20 cellular contexts compared by ENCODE assay signal in the genomic region with DNA sequence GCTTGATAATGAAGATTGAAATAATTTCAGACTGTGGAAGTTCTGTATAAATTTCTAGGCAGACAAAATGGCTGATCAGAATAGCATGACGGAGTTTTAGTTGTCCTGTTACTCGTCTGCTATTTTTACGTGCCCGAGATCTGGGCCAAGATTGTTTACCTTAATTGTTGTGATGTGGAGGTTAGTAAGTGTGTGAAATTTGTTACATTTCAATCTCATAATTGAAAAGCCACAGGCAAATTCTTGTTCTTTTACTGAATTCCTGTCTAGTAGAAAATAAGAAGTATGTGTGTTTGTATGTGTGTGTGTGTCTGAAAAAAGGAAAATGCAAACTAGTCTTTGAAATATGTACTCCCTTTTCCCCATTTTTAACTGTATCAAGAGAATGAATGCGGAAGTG.
DNase-seq lines count a peak whose midpoint lies in the region; ATAC-seq, FAIRE-seq and TF ChIP-seq lines count a peak whose summit lies in the region.
"Had no signal": no experiment of that assay in that cellular context is flagged by ENCODE, and none has a peak within 500 bp of the region (broad histone marks: within the 10 kb centered on the region; RNA-seq: fewer than 3 reads in every experiment).

No MANE protein-coding gene starts in this region.

- H3K36me3 ChIP-seq in fibroblast of lung (ENCODE audit: control insufficient read depth, insufficient read depth, low read length) (no peaks in the 10 kb centered on the region), brain microvascular endothelial cell (replicated peaks) (no peaks in the 10 kb centered on the region)
- H3K36me3 ChIP-seq: HAP-1 had no signal

- H3K4me3 Mint-ChIP-seq in activated naive CD8-positive, alpha-beta T cell = no peak overlapping the region
- H3K4me3 Mint-ChIP-seq in activated naive CD8-positive, alpha-beta T cell treated with anti-CD3 and anti-CD28 coated beads, Interleukin-2, amount 50 U/mL, for 24 hours = no peak overlapping the region
- H3K4me3 Mint-ChIP-seq in osteocyte (ENCODE audit: unreplicated experiment) = no peak overlapping the region

- H3K4me3 ChIP-seq in fibroblast of lung (replicated peaks in 1 of 4; ENCODE audit: control extremely low read depth in 1 of 4, insufficient read depth in 1 of 4, low read depth in 3 of 4, low read length in 4 of 4) (no peak overlapping the region), brain microvascular endothelial cell (ENCODE audit: low read depth, low read length) (no peak overlapping the region)
- H3K4me3 ChIP-seq: HAP-1, SK-N-MC had no signal

- H3K4me1 ChIP-seq in fibroblast of lung (ENCODE audit: control insufficient read depth, extremely low read depth, insufficient read depth, low read length) = no peaks in the 10 kb centered on the region
- H3K4me1 ChIP-seq: HAP-1 had no signal

- peak overlapping the region; percentile 48 for H2AFZ ChIP-seq in fibroblast of lung (ENCODE audit: low read length)

- peaks cover 35% of the 10 kb centered on the region for H3K36me3 Mint-ChIP-seq in activated naive CD8-positive, alpha-beta T cell
- H3K36me3 Mint-ChIP-seq in activated naive CD8-positive, alpha-beta T cell treated with anti-CD3 and anti-CD28 coated beads, Interleukin-2, amount 50 U/mL, for 24 hours (ENCODE audit: low read depth) = peaks cover 29% of the 10 kb centered on the region
- peaks cover 12% of the 10 kb centered on the region for H3K36me3 Mint-ChIP-seq in osteocyte (ENCODE audit: unreplicated experiment)

- H3K4me2 ChIP-seq in fibroblast of lung (ENCODE audit: extremely low read depth, insufficient read depth, low read length) = peak overlapping the region; percentile 56

- peak overlapping the region; percentile 50 for H3K27ac Mint-ChIP-seq in activated naive CD8-positive, alpha-beta T cell
- no peak overlapping the region for H3K27ac Mint-ChIP-seq in activated naive CD8-positive, alpha-beta T cell treated with anti-CD3 and anti-CD28 coated beads, Interleukin-2, amount 50 U/mL, for 24 hours
- H3K27ac Mint-ChIP-seq in osteocyte (ENCODE audit: unreplicated experiment) = peak overlapping the region; percentile 74

- peaks cover 49% of the 10 kb centered on the region for H3K4me1 Mint-ChIP-seq in activated naive CD8-positive, alpha-beta T cell (ENCODE audit: low read depth)
- H3K4me1 Mint-ChIP-seq in activated naive CD8-positive, alpha-beta T cell treated with anti-CD3 and anti-CD28 coated beads, Interleukin-2, amount 50 U/mL, for 24 hours = peaks cover 34% of the 10 kb centered on the region
- H3K4me1 Mint-ChIP-seq in osteocyte (ENCODE audit: unreplicated experiment) = peaks cover 42% of the 10 kb centered on the region

- H3K79me2 ChIP-seq in fibroblast of lung (ENCODE audit: control insufficient read depth, insufficient read depth, low read length) = peaks cover 14% of the 10 kb centered on the region

- FAIRE-seq in RCC 7860 (lab: Jason Lieb, UNC) = no peak

- DNase-seq in activated naive CD8-positive, alpha-beta T cell treated with anti-CD3 and anti-CD28 coated beads, Interleukin-2, amount 50 U/mL, for 24 hours = no peak
- DNase-seq in fibroblast of lung (ENCODE audit: low read depth in 2 of 2) (no peak), osteocyte (ENCODE audit: extremely low spot score, unreplicated experiment) (no peak), brain microvascular endothelial cell (no peak), MV-4-11 (lab: John Stamatoyannopoulos, UW) (no peak), RCC 7860 (ENCODE audit: low spot score) (no peak)
- DNase-seq: AML-193, Caco-2, GDM1, NCI-H1105 treated with DMSO at 0.1 percent for 48 hours, NCI-H1694, NCI-H2081 treated with DMSO at 0.1 percent for 48 hours, NCI-H774, SHP77 had no signal

- no peak for ATAC-seq in activated naive CD8-positive, alpha-beta T cell treated with anti-CD3 and anti-CD28 coated beads, Interleukin-2, amount 50 U/mL, for 24 hours
- no peak for ATAC-seq in HG02852 (IDR thresholded peaks at IDR 0.05; ENCODE audit: unreplicated experiment)

- in situ Hi-C loops in brain microvascular endothelial cell (cut with HindIII; ENCODE audit: low pct_ligation_motif_present, low sequenced_read_pairs) = no loop called here

- H3K27me3 ChIP-seq in fibroblast of lung (ENCODE audit: control insufficient read depth, insufficient read depth, low read length) = no peaks in the 10 kb centered on the region
- no peaks in the 10 kb centered on the region for H3K27me3 ChIP-seq in brain microvascular endothelial cell (replicated peaks)

- H4K20me1 ChIP-seq in fibroblast of lung (ENCODE audit: control insufficient read depth, extremely low read depth, insufficient read depth, low read length) = no peaks in the 10 kb centered on the region

- H3K27ac ChIP-seq in fibroblast of lung (ENCODE audit: insufficient read depth, low read length) (no peak overlapping the region), brain microvascular endothelial cell (no peak overlapping the region)
- H3K27ac ChIP-seq: 22Rv1, C4-2B, SK-N-MC had no signal

- H3K9ac ChIP-seq in fibroblast of lung (ENCODE audit: insufficient read depth, low read length) = no peak overlapping the region

- TF ChIP-seq CTCF in fibroblast of lung (conservative IDR thresholded peaks at IDR 0.05 in 1 of 2, IDR thresholded peaks at IDR 0.05 in 1 of 2; ENCODE audit: low read depth in 1 of 2, low read length in 2 of 2) = no peak
- TF ChIP-seq CTCF in osteocyte (IDR thresholded peaks at IDR 0.05) = no peak
- no peak for TF ChIP-seq CTCF in brain microvascular endothelial cell (IDR thresholded peaks at IDR 0.05; ENCODE audit: low read depth, low read length, missing control alignments)

- peaks cover 10% of the 10 kb centered on the region for H3K9me3 Mint-ChIP-seq in activated naive CD8-positive, alpha-beta T cell (ENCODE audit: low read depth)
- peaks cover 10% of the 10 kb centered on the region for H3K9me3 Mint-ChIP-seq in activated naive CD8-positive, alpha-beta T cell treated with anti-CD3 and anti-CD28 coated beads, Interleukin-2, amount 50 U/mL, for 24 hours
- H3K9me3 Mint-ChIP-seq in osteocyte (ENCODE audit: unreplicated experiment) = no peaks in the 10 kb centered on the region

- H3K9me3 ChIP-seq in fibroblast of lung (ENCODE audit: control insufficient read depth, insufficient read depth, low read depth, low read length) = no peaks in the 10 kb centered on the region
- H3K9me3 ChIP-seq: HAP-1 had no signal

- no peaks in the 10 kb centered on the region for H3K27me3 Mint-ChIP-seq in activated naive CD8-positive, alpha-beta T cell
- H3K27me3 Mint-ChIP-seq in activated naive CD8-positive, alpha-beta T cell treated with anti-CD3 and anti-CD28 coated beads, Interleukin-2, amount 50 U/mL, for 24 hours = no peaks in the 10 kb centered on the region
- H3K27me3 Mint-ChIP-seq in osteocyte (ENCODE audit: unreplicated experiment) = no peaks in the 10 kb centered on the region
